In the genomic region with DNA sequence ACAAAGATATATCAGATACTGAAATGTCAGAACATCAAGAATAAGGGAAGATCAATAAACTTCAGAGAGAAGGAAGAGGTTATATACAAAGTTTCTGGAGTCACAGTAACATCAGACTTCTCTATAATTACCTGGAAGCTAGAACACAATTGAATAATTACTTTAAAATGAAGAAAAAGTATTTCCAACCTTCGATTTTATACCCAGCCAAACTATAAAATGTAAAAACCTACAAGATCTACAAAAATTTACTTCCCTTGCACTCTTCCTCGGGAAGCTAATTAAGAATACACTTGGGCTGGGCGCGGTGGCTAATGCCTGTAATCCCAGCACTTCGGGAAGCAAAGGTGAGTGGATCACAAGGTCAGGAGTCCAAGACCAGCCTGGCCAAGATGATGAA, we compare ENCODE assay signal across 11 cellular contexts.
"Had no signal": no experiment of that assay in that cellular context is flagged by ENCODE, and none has a peak within 500 bp of the region (broad histone marks: within the 10 kb centered on the region; RNA-seq: fewer than 3 reads in every experiment).

No MANE protein-coding gene starts in this region.

- ATAC-seq: GM23338, HCT116 had no signal

- DNase-seq: GM23248, GOT3, H7, H9, HCEC 1CT, HFFc6 had no signal

- H3K27ac ChIP-seq: GM23248 had no signal

- H3K4me3 ChIP-seq: GM23248, GM23338, HAP-1 had no signal

- H3K36me3 ChIP-seq: HAP-1 had no signal

- H2AFZ ChIP-seq: GM23248, GM23338 had no signal

- H3K9ac ChIP-seq: GM23248 had no signal

- H3K4me2 ChIP-seq: GM23338 had no signal

- FAIRE-seq: H1, H54 had no signal

- H3K4me1 ChIP-seq: HAP-1 had no signal
